ENCODE assay signal across 8 cellular contexts in the genomic region with DNA sequence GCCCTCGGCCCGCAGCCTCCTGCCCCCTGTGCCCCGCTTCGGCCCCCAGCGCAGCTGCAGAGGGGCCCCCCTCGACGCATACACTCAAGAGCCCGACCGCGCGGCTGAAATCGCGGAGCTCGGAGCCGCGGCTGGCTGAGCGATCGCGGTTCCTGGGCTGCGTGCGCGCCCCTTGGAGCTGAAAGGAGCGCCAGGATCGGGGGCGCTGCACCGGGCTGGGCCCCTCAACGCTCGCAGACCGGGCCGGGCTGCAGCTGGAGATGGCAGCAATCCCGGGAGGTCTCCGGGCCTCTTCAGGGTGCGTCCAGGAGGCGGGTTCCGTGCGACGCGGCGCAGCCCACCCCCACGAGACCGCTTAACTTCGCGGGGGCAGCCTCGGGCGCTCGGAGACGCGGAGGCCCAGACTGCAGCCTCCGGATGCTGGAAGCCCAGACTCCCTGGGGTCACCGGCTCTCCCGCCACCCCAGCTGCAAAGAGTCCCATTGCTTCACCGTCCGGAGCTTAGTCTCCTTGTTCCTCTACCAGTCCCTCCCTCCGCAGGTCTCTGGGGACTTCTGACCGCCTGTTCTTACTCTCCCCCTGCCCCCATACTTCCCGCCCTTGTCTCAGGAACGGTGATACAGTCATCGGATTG.
DNase-seq lines count a peak whose midpoint lies in the region; ATAC-seq and TF ChIP-seq lines count a peak whose summit lies in the region.

No MANE protein-coding gene starts in this region.

- no peaks in the 10 kb centered on the region for H3K36me3 ChIP-seq in spleen

- H3K27ac ChIP-seq in right cardiac atrium (ENCODE audit: low read length) (no peak overlapping the region), spleen (peak overlapping the region; percentile 6 to 82 (median 64))

- TF ChIP-seq CTCF in spleen (IDR thresholded peaks at IDR 0.05 in 8 of 11, conservative IDR thresholded peaks at IDR 0.05 in 3 of 11) = no peak

- no peaks in the 10 kb centered on the region for H3K27me3 ChIP-seq in right cardiac atrium (ENCODE audit: control insufficient read depth, insufficient read depth)
- peaks cover 0 to 21% (median 0%) of the 10 kb centered on the region in 7 donors for H3K27me3 ChIP-seq in spleen (replicated peaks in 1 of 7)

- 2% methylated on average over 58 of the region's 58 CpGs for WGBS in right cardiac atrium
- WGBS in spleen, 5 donors = 2 to 6% (median 3%) methylated on average over 12 to 58 of the region's 58 CpGs

- TF ChIP-seq POLR2A in spleen (IDR thresholded peaks at IDR 0.05) = no peak

- H3K9me3 ChIP-seq in right cardiac atrium (ENCODE audit: control insufficient read depth, low read length) (no peaks in the 10 kb centered on the region), spleen (no peaks in the 10 kb centered on the region)

- H3K4me3 ChIP-seq in right cardiac atrium (ENCODE audit: low read length) (peak overlapping the region; percentile 31), spleen (peak overlapping the region; percentile 22 to 75 (median 54))

- intact Hi-C loops in right cardiac atrium (cut with DNase I) = no loop called here
- intact Hi-C loops in spleen (cut with DNase I; ENCODE audit: low total_unique reads) = no loop called here

- H3K4me1 ChIP-seq in right cardiac atrium (ENCODE audit: control insufficient read depth, insufficient read depth, low read length) = no peaks in the 10 kb centered on the region
- peaks cover 11 to 82% (median 50%) of the 10 kb centered on the region in 6 donors for H3K4me1 ChIP-seq in spleen

- DNase-seq in GF-D8 (lab: John Stamatoyannopoulos, UW) (peak; percentile 58), right cardiac atrium (peak in 1 of 3 donors; percentile 63), spleen (peak; percentile 86)
- DNase-seq in activated T-cell treated with anti-CD3 and anti-CD28 coated beads, Interleukin-2, amount 50 U/mL, for 48 hours = peak; percentile 38 to 53

- ATAC-seq in HG02759 (IDR thresholded peaks at IDR 0.05; ENCODE audit: unreplicated experiment) (peak; percentile 19), right cardiac atrium (peak; percentile 20 to 39), GM21576 (IDR thresholded peaks at IDR 0.05; ENCODE audit: unreplicated experiment) (no peak), HG03196 (IDR thresholded peaks at IDR 0.05; ENCODE audit: unreplicated experiment) (no peak), HG02678 (IDR thresholded peaks at IDR 0.05; ENCODE audit: unreplicated experiment) (no peak)

Comparison
In these comparisons a context has a peak if more than half of its experiments do, and no peak if none do; other contexts are left out.
1. ATAC-seq: peak in HG02759 (single experiment) and right cardiac atrium (2 of 2); none in GM21576 (single experiment), HG03196 (single experiment) and HG02678 (single experiment).